ENCODE assay signal across 21 cellular contexts in genomic region chr9:138011951-138012500, GRCh38.
"Had no signal": no experiment of that assay in that cellular context is flagged by ENCODE, and none has a peak within 500 bp of the region (broad histone marks: within the 10 kb centered on the region; RNA-seq: fewer than 3 reads in every experiment).

No MANE protein-coding gene starts in this region.

- H3K4me1 ChIP-seq: esophagus squamous epithelium, gastroesophageal sphincter, parathyroid adenoma, psoas muscle, right lobe of liver, stomach, transverse colon had no signal

- H3K9me3 Mint-ChIP-seq: dendritic cell treated with granulocyte-macrophage colony-stimulating factor and Interleukin-4, amounts not matched to agents 40 ng/mL and 50 ng/mL, for 4 days; effector memory CD8-positive, alpha-beta T cell; nephron had no signal

- H3K4me3 Mint-ChIP-seq: dendritic cell treated with granulocyte-macrophage colony-stimulating factor and Interleukin-4, amounts not matched to agents 40 ng/mL and 50 ng/mL, for 4 days; effector memory CD8-positive, alpha-beta T cell; nephron had no signal

- H3K27ac Mint-ChIP-seq: dendritic cell treated with granulocyte-macrophage colony-stimulating factor and Interleukin-4, amounts not matched to agents 40 ng/mL and 50 ng/mL, for 4 days; effector memory CD8-positive, alpha-beta T cell; nephron had no signal

- H3K4me3 ChIP-seq: esophagus squamous epithelium, gastroesophageal sphincter, hepatocyte, mucosa of descending colon, psoas muscle, right lobe of liver, skin epidermis, stomach, thoracic aorta, transverse colon had no signal

- H3K9me3 ChIP-seq: esophagus squamous epithelium, gastroesophageal sphincter, mucosa of descending colon, psoas muscle, right lobe of liver, stomach, thoracic aorta, transverse colon had no signal

- H3K36me3 ChIP-seq: esophagus squamous epithelium, gastroesophageal sphincter, right lobe of liver, stomach, thoracic aorta, transverse colon had no signal

- H3K27ac ChIP-seq: esophagus squamous epithelium, gastroesophageal sphincter, hepatocyte, parathyroid adenoma, psoas muscle, right lobe of liver, skin epidermis, stomach, thoracic aorta, transverse colon had no signal

- DNase-seq: cerebellar nuclear complex; effector memory CD8-positive, alpha-beta T cell; esophagus squamous epithelium; foreskin fibroblast; kidney glomerular epithelial cell; mucosa of descending colon; retina; right lobe of liver; stimulated activated CD4-positive, alpha-beta T cell treated with anti-CD3 and anti-CD28 coated beads, Interleukin-12 subunit alpha, Interleukin-12 subunit beta, amount 100 ng/mL, for 4 hours; stimulated activated naive CD4-positive, alpha-beta T cell; stomach; substantia nigra; transverse colon had no signal

- ATAC-seq: effector memory CD8-positive, alpha-beta T cell; gastroesophageal sphincter; mucosa of descending colon; psoas muscle; right lobe of liver had no signal

- H3K4me1 Mint-ChIP-seq: nephron had no signal

- H3K27me3 ChIP-seq: hepatocyte, right lobe of liver, transverse colon had no signal
